ENCODE assay signal across 21 cellular contexts in the genomic region with DNA sequence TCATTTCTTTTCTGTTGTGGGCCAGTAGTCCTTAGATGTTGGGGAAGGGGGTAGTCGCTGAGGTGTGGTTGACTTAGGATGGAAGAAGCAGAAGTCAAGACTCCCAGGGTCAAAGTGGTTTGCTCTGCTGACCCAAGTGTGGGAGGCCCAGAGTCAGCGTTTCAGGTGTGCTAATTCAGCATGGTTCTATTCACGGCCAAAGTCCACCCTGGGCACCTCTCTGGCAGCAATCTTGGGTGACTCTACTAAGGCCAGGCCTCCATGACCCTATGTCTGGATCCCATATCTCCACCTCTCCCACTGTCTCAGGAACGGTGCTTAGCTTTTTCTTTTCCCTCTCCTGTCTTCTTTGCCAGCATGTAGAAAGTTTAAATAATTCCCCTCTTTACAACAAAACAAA. TPM values are rescaled to one million over a fixed set of nuclear protein-coding genes. Genes with fewer than 3 reads are reported as not detected.
DNase-seq lines count a peak whose midpoint lies in the region; ATAC-seq, FAIRE-seq and TF ChIP-seq lines count a peak whose summit lies in the region.
"Had no signal": no experiment of that assay in that cellular context is flagged by ENCODE, and none has a peak within 500 bp of the region (broad histone marks: within the 10 kb centered on the region; RNA-seq: fewer than 3 reads in every experiment).

No MANE protein-coding gene starts in this region.

- no peak overlapping the region for H3K14ac ChIP-seq in mesenchymal stem cell (ENCODE audit: low read length in 2 of 2)

- H2BK5ac ChIP-seq in mesenchymal stem cell (ENCODE audit: low read depth, low read length, poor library complexity, severe bottlenecking): no peak overlapping the region

- no peak for DNase-seq in A549 (ENCODE audit: low read depth in 1 of 2, low spot score in 1 of 2)
- peak; percentile 81 for DNase-seq in left lobe of liver (ENCODE audit: low spot score)
- no peak for DNase-seq in mesenchymal stem cell
- DNase-seq in small intestine: peak; percentile 14
- DNase-seq in activated CD8-positive, alpha-beta memory T cell treated with anti-CD3 and anti-CD28 coated beads, Interleukin-2, amount 50 U/mL, for 4 hours: no peak
- DNase-seq in pons (ENCODE audit: low spot score): no peak
- DNase-seq: 8988T; ACHN; BE2C; C1 segment of cervical spinal cord; CD4-positive, CD25-positive, alpha-beta regulatory T cell; CD8-positive, alpha-beta memory T cell; COR-L47; IMR-90 had no signal

- H3K4me3 ChIP-seq in A549: no peak overlapping the region
- no peak overlapping the region for H3K4me3 ChIP-seq in mesenchymal stem cell (ENCODE audit: insufficient read depth in 1 of 2, low read depth in 1 of 2, low read length in 2 of 2)
- no peak overlapping the region for H3K4me3 ChIP-seq in small intestine (ENCODE audit: low read depth in 1 of 2, low read length in 2 of 2)
- H3K4me3 ChIP-seq: HAP-1 had no signal

- H4K8ac ChIP-seq in mesenchymal stem cell (ENCODE audit: low read length): no peak overlapping the region

- no peaks in the 10 kb centered on the region for H3K9me3 ChIP-seq in A549
- peaks cover 5% of the 10 kb centered on the region for H3K9me3 ChIP-seq in mesenchymal stem cell (ENCODE audit: control insufficient read depth, low read length)
- no peaks in the 10 kb centered on the region for H3K9me3 ChIP-seq in small intestine (ENCODE audit: control insufficient read depth, low read depth)
- H3K9me3 ChIP-seq: BE2C, HAP-1 had no signal

- TF ChIP-seq CTCF in A549 (IDR thresholded peaks at IDR 0.05): no peak

- TF ChIP-seq RAD21 in A549 (conservative IDR thresholded peaks at IDR 0.05 in 1 of 2, IDR thresholded peaks at IDR 0.05 in 1 of 2): no peak

- CTCF ChIA-PET in A549 (lab: Yijun Ruan, JAX): interaction anchor here (1.2 kb wide), 1 partner anchor 1092 kb away, joined by 3 read pairs; no protein-coding TSS in a partner anchor

- no peak overlapping the region for H2BK120ac ChIP-seq in mesenchymal stem cell (ENCODE audit: low read depth, low read length)

- no peaks in the 10 kb centered on the region for H3K79me1 ChIP-seq in mesenchymal stem cell (replicated peaks; ENCODE audit: low read length, poor library complexity, severe bottlenecking)

- peak overlapping the region; percentile 61 to 70 for H3K18ac ChIP-seq in mesenchymal stem cell (ENCODE audit: low read depth in 1 of 2, low read length in 2 of 2)

- no peak overlapping the region for H2AFZ ChIP-seq in mesenchymal stem cell (ENCODE audit: low read depth, low read length)

- H3K4me1 ChIP-seq in A549 (peaks cover 20% of the 10 kb centered on the region; the same call in 2 of the 3 replicates), mesenchymal stem cell (ENCODE audit: control insufficient read depth, insufficient read depth, low read depth, low read length) (no peaks in the 10 kb centered on the region), small intestine (ENCODE audit: control insufficient read depth in 2 of 2, insufficient read depth in 1 of 2, low read depth in 1 of 2, low read length in 1 of 2) (no peaks in the 10 kb centered on the region)
- H3K4me1 ChIP-seq: BE2C, HAP-1 had no signal

- no peak overlapping the region for H2BK15ac ChIP-seq in mesenchymal stem cell (ENCODE audit: low read depth, poor library complexity, severe bottlenecking)

- no peak for TF ChIP-seq POLR2A in A549 (IDR thresholded peaks at IDR 0.05; ENCODE audit: low read length)

- H3K27ac ChIP-seq in A549 (peak overlapping the region in 1 of 2 experiments; percentile 11; a peak in 1 of 6 replicates), mesenchymal stem cell (ENCODE audit: low read length, poor library complexity, severe bottlenecking) (no peak overlapping the region), small intestine (ENCODE audit: low read depth in 1 of 2, low read length in 1 of 2) (no peak overlapping the region)
- H3K27ac ChIP-seq: HL-60 had no signal

- POLR2A ChIA-PET in A549 (lab: Yijun Ruan, JAX): no interaction called here

- H4K91ac ChIP-seq in mesenchymal stem cell (ENCODE audit: low read length): no peak overlapping the region

- 57% methylated on average over 4 of the region's 4 CpGs for WGBS in A549 (ENCODE audit: missing lambda C conversion rate)
- WGBS in mesenchymal stem cell: 89% methylated on average over 4 of the region's 4 CpGs
- WGBS in small intestine, 3 donors: 54 to 82% (median 63%) methylated on average over 4 of the region's 4 CpGs

- H3K27me3 ChIP-seq in mesenchymal stem cell (ENCODE audit: control insufficient read depth in 1 of 2, insufficient read depth in 1 of 2, low read length in 2 of 2) (peaks cover 2 to 31% of the 10 kb centered on the region in 2 experiments), small intestine (ENCODE audit: control insufficient read depth in 2 of 2, insufficient read depth in 2 of 2, low read length in 2 of 2) (peaks cover 0 to 4% of the 10 kb centered on the region in 2 donors)
- H3K27me3 ChIP-seq: BE2C had no signal

- H3K4ac ChIP-seq in mesenchymal stem cell (ENCODE audit: low read depth in 1 of 2, low read length in 2 of 2): no peak overlapping the region

- H3K4me2 ChIP-seq in A549: peak overlapping the region; percentile 17
- no peak overlapping the region for H3K4me2 ChIP-seq in mesenchymal stem cell (ENCODE audit: low read length, poor library complexity, severe bottlenecking)

- ATAC-seq in A549 (peak in 1 of 2 experiments; percentile 25; a peak in 1 of 6 replicates), left lobe of liver (peak; percentile 70), HG02970 (IDR thresholded peaks at IDR 0.05; ENCODE audit: low FRiP score, unreplicated experiment) (no peak)

- H3K36me3 ChIP-seq in mesenchymal stem cell (ENCODE audit: control insufficient read depth in 1 of 2, insufficient read depth in 2 of 2, low read depth in 1 of 2, low read length in 2 of 2) (no peaks in the 10 kb centered on the region), small intestine (ENCODE audit: control insufficient read depth in 2 of 2, insufficient read depth in 2 of 2, low read length in 2 of 2) (no peaks in the 10 kb centered on the region)
- H3K36me3 ChIP-seq: BE2C, HAP-1 had no signal

- H2AK5ac ChIP-seq in mesenchymal stem cell (ENCODE audit: low read length, severe bottlenecking): no peak overlapping the region

- no peak overlapping the region for H3K9ac ChIP-seq in mesenchymal stem cell (ENCODE audit: low read length)

- FAIRE-seq in A549 (lab: Jason Lieb, UNC) (no peak), small intestine (lab: Jason Lieb, UNC) (no peak)
- FAIRE-seq: D721Med, G401.6, GM12891, GM19239 had no signal

- H2BK12ac ChIP-seq in mesenchymal stem cell (ENCODE audit: low read length in 2 of 2): peak overlapping the region in 1 of 2 experiments; percentile 60

- TF ChIP-seq EP300 in A549 (IDR thresholded peaks at IDR 0.05): no peak

- no peak overlapping the region for H3K23ac ChIP-seq in mesenchymal stem cell (ENCODE audit: low read length in 2 of 2)

TF ChIP-seq in A549, 52 proteins besides CTCF, POLR2A, EP300 and RAD21:
- TF ChIP-seq TFCP2L1 (CRISPR knock-in tag; IDR thresholded peaks at IDR 0.05): no peak
- no peak for TF ChIP-seq HOXA7 (CRISPR knock-in tag; IDR thresholded peaks at IDR 0.05)
- no peak for TF ChIP-seq NPAS2 (CRISPR knock-in tag; IDR thresholded peaks at IDR 0.05; ENCODE audit: borderline replicate concordance)
- TF ChIP-seq NR3C1 (IDR thresholded peaks at IDR 0.05): no peak

RNA-seq across cellular contexts. Expression of gene MAPT, which starts 32.9 kb away (rescaled TPM):
- 1.1 and 1.2 TPM in 2 replicates for polyA plus RNA-seq in A549 (2011; rRNA removed)
- 0.94 and 0.95 TPM in 2 replicates for polyA plus RNA-seq in A549 (2012; cell fraction: cytosol; rRNA removed)
- polyA plus RNA-seq in A549 (2012; cell fraction: nucleus; rRNA removed): 2.0 and 2.1 TPM in 2 replicates
- polyA plus RNA-seq in A549 (2017; fragmentation: RNase III; extraction: RNeasy Plus Mini Kit Qiagen cat#74134 plus additional on column Dnase treatment): 1.1 to 1.6 TPM (median 1.2 TPM) in 3 replicates
- 0.83 and 0.91 TPM in 2 replicates for polyA minus RNA-seq in A549 (2011; rRNA and poly(A)+ RNA removed)
- 0.83 TPM for total RNA-seq in left lobe of liver
- 3.7 TPM for polyA plus RNA-seq in mesenchymal stem cell (2013, experiment 1 of 2)
- 3.1 TPM for polyA plus RNA-seq in mesenchymal stem cell (2013, experiment 2 of 2)
- polyA plus RNA-seq in small intestine: 1 to 10 TPM in 1 of 3 donors, under 1 TPM in 1, not detected in 1; 0.54 to 6.0 TPM

Comparison
In these comparisons a context has a peak if more than half of its experiments do, and no peak if none do; other contexts are left out.
1. DNase-seq: peak in left lobe of liver (single experiment) and small intestine (single experiment); none in A549 (0 of 2), mesenchymal stem cell (single experiment), activated CD8-positive, alpha-beta memory T cell treated with anti-CD3 and anti-CD28 coated beads, Interleukin-2, amount 50 U/mL, for 4 hours (single experiment) and pons (single experiment).